In genomic region chr10:59847888-59848287, GRCh38 we compare ENCODE assay signal across 30 cellular contexts.
"Had no signal": no experiment of that assay in that cellular context is flagged by ENCODE, and none has a peak within 500 bp of the region (broad histone marks: within the 10 kb centered on the region; RNA-seq: fewer than 3 reads in every experiment).

No MANE protein-coding gene starts in this region.

- H3K36me3 ChIP-seq: breast epithelium, colonic mucosa had no signal

- H3K9me3 Mint-ChIP-seq: activated B cell treated with CpG ODN at 0.5 μM for 24 hours; activated naive CD4-positive, alpha-beta T cell treated with anti-CD3 and anti-CD28 coated beads for 36 hours; activated naive CD8-positive, alpha-beta T cell treated with anti-CD3 and anti-CD28 coated beads, Interleukin-2, amount 10 ng/mL, durations not matched to agents 7 days and 5 days; activated T-cell treated with anti-CD3 and anti-CD28 coated beads, Interleukin-2, amount 50 U/mL, for 4 hours; central memory CD8-positive, alpha-beta T cell; naive thymus-derived CD4-positive, alpha-beta T cell; stimulated activated memory B cell treated with anti-CD40 and anti-IgM and Interleukin-4, amounts not matched to agents 10 μg/mL and 1 μg/mL and 100 μg/mL, for 72 hours; T-helper 1 cell treated with Interleukin-12 subunit alpha and Interleukin-12 subunit beta and Interleukin-4 antibody, amounts not matched to agents 30 μg/mL and 1 μg/mL, for 36 hours; type B pancreatic cell had no signal

- H3K4me3 Mint-ChIP-seq: activated B cell treated with CpG ODN at 0.5 μM for 24 hours; activated CD4-positive, alpha-beta T cell treated with anti-CD3 and anti-CD28 coated beads for 36 hours; activated naive CD4-positive, alpha-beta T cell treated with anti-CD3 and anti-CD28 coated beads for 36 hours; activated naive CD8-positive, alpha-beta T cell treated with anti-CD3 and anti-CD28 coated beads, Interleukin-2, amount 10 ng/mL, durations not matched to agents 7 days and 5 days; activated T-cell treated with anti-CD3 and anti-CD28 coated beads, Interleukin-2, amount 50 U/mL, for 4 hours; central memory CD8-positive, alpha-beta T cell; naive thymus-derived CD4-positive, alpha-beta T cell; stimulated activated memory B cell treated with anti-CD40 and anti-IgM and Interleukin-4, amounts not matched to agents 10 μg/mL and 1 μg/mL and 100 μg/mL, for 72 hours; T-helper 1 cell treated with Interleukin-12 subunit alpha and Interleukin-12 subunit beta and Interleukin-4 antibody, amounts not matched to agents 30 μg/mL and 1 μg/mL, for 36 hours; type B pancreatic cell had no signal

- DNase-seq: activated B cell treated with CpG ODN at 0.5 μM for 24 hours; activated CD4-positive, alpha-beta T cell treated with anti-CD3 and anti-CD28 coated beads for 36 hours; activated CD4-positive, alpha-beta T cell treated with anti-CD3 and anti-CD28 coated beads, Interleukin-2, amount 50 U/mL, for 4 hours; activated CD8-positive, alpha-beta memory T cell treated with anti-CD3 and anti-CD28 coated beads for 24 hours; activated CD8-positive, alpha-beta memory T cell treated with anti-CD3 and anti-CD28 coated beads, Interleukin-2, amount 50 U/mL, for 4 hours; activated naive CD4-positive, alpha-beta T cell treated with anti-CD3 and anti-CD28 coated beads for 36 hours; activated naive CD8-positive, alpha-beta T cell treated with anti-CD3 and anti-CD28 coated beads, Interleukin-2, amount 10 ng/mL, durations not matched to agents 7 days and 5 days; activated T-cell treated with anti-CD3 and anti-CD28 coated beads, Interleukin-2, amount 50 U/mL, for 4 hours; amniotic stem cell; colonic mucosa; dorsolateral prefrontal cortex; foreskin keratinocyte; glutamatergic neuron; hippocampal formation; naive thymus-derived CD4-positive, alpha-beta T cell; sigmoid colon; stimulated activated CD4-positive, alpha-beta T cell treated with anti-CD3 and anti-CD28 coated beads, Interleukin-15, amount 100 ng/mL, for 24 hours; stomach; T1000; testis had no signal

- H3K27me3 Mint-ChIP-seq: activated B cell treated with CpG ODN at 0.5 μM for 24 hours; activated CD4-positive, alpha-beta T cell treated with anti-CD3 and anti-CD28 coated beads for 36 hours; activated naive CD8-positive, alpha-beta T cell treated with anti-CD3 and anti-CD28 coated beads, Interleukin-2, amount 10 ng/mL, durations not matched to agents 7 days and 5 days; central memory CD8-positive, alpha-beta T cell; naive thymus-derived CD4-positive, alpha-beta T cell; progenitor cell of endocrine pancreas; stimulated activated memory B cell treated with anti-CD40 and anti-IgM and Interleukin-4, amounts not matched to agents 10 μg/mL and 1 μg/mL and 100 μg/mL, for 72 hours; type B pancreatic cell had no signal

- H3K27me3 ChIP-seq: breast epithelium, colonic mucosa, dorsolateral prefrontal cortex, foreskin keratinocyte, sigmoid colon, stomach, testis had no signal

- H3K27ac Mint-ChIP-seq: activated B cell treated with CpG ODN at 0.5 μM for 24 hours; activated CD4-positive, alpha-beta T cell treated with anti-CD3 and anti-CD28 coated beads for 36 hours; activated naive CD4-positive, alpha-beta T cell treated with anti-CD3 and anti-CD28 coated beads for 36 hours; activated naive CD8-positive, alpha-beta T cell treated with anti-CD3 and anti-CD28 coated beads, Interleukin-2, amount 10 ng/mL, durations not matched to agents 7 days and 5 days; progenitor cell of endocrine pancreas; stimulated activated memory B cell treated with anti-CD40 and anti-IgM and Interleukin-4, amounts not matched to agents 10 μg/mL and 1 μg/mL and 100 μg/mL, for 72 hours; type B pancreatic cell had no signal

- ATAC-seq: activated CD4-positive, alpha-beta T cell treated with anti-CD3 and anti-CD28 coated beads for 36 hours; activated T-cell treated with anti-CD3 and anti-CD28 coated beads, Interleukin-2, amount 50 U/mL, for 4 hours; foreskin keratinocyte; left lobe of liver; naive thymus-derived CD4-positive, alpha-beta T cell; stimulated activated memory B cell treated with anti-CD40 and anti-IgM and Interleukin-4, amounts not matched to agents 10 μg/mL and 1 μg/mL and 100 μg/mL, for 72 hours had no signal

- H3K4me1 ChIP-seq: colonic mucosa, foreskin keratinocyte, testis had no signal

- H3K4me3 ChIP-seq: breast epithelium, colonic mucosa, dorsolateral prefrontal cortex, lung, sigmoid colon, smooth muscle cell, stomach, testis had no signal

- H3K9me3 ChIP-seq: breast epithelium, colonic mucosa, sigmoid colon, stomach, testis had no signal

- H3K27ac ChIP-seq: breast epithelium, colonic mucosa, dorsolateral prefrontal cortex, epithelial cell of prostate, foreskin keratinocyte, sigmoid colon, stomach, testis had no signal
